8 cellular contexts compared by ENCODE assay signal in the genomic region with DNA sequence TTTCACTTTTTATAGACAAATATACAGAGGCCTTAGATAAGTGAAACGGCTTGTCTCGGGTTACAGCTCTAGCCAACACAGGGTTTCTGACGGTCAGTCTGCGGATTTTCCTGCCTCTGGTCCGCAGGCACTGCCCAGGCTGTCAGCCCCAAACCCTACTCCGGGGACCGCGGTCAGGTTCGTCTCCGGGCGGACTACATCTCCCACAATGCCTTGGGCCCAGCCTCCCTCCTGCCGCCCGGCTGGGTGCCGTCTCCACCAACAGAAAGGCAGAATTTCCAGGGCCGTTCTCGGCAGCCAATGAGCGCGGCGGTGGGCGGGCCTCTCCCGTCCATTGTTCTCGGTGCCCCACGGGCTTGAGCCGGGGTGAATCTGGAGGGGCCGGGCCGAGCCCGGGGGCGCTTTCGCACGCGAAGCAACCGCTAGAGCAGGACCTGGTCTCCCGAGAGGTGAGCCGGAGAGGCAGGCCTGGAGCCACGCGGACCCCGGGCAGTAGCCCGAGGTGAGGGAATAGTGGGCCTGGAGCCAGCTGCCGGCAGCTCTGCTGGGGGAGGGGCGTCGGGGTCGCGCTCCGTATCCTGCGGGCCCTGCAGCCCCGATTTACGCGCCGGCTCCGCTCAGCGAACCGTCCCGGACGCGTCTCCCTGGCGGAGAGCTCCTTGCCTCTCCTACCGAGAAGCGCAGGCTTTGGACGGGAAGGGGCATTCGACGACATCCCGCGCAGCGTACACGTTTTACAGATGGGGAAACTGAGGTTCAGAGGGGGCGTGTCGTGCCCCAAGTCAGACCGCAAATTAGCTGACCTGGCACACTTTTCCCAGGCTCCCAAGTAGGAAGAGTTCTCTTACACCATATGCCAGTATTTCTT. TPM values are rescaled to one million over a fixed set of nuclear protein-coding genes. Genes with fewer than 3 reads are reported as not detected.
DNase-seq lines count a peak whose midpoint lies in the region; ATAC-seq and TF ChIP-seq lines count a peak whose summit lies in the region.

Gene ZSCAN2 (plus strand): TSS at position 323 of the 868 bp plus-strand sequence. CDS start 2,919 bp downstream, outside the sequence.

- no peaks in the 10 kb centered on the region for H3K9me3 Mint-ChIP-seq in activated CD4-positive, alpha-beta T cell treated with anti-CD3 and anti-CD28 coated beads for 36 hours (ENCODE audit: low read depth)

- H3K4me3 ChIP-seq in choroid plexus epithelial cell (ENCODE audit: low read depth, low read length): peak within 1 kb of the TSS; percentile 99

- peak; percentile 98 for DNase-seq in Ammon's horn (ENCODE audit: low spot score)
- peak; percentile 97 for DNase-seq in GM19238 (ENCODE audit: insufficient read length, low spot score)
- peak; percentile 87 for DNase-seq in NCI-H510A (lab: John Stamatoyannopoulos, UW)
- peak; percentile 97 for DNase-seq in activated CD4-positive, alpha-beta T cell treated with anti-CD3 and anti-CD28 coated beads for 36 hours
- peak; percentile 94 for DNase-seq in choroid plexus epithelial cell (ENCODE audit: low read depth)
- peak; percentile 92 for DNase-seq in kidney glomerular epithelial cell (lab: John Stamatoyannopoulos, UW)
- peak; percentile 88 to 95 for DNase-seq in stimulated activated CD4-positive, alpha-beta T cell treated with anti-CD3 and anti-CD28 coated beads, Interleukin-15, amount 100 ng/mL, for 48 hours (ENCODE audit: low read depth in 2 of 2)

- ATAC-seq in HG03439 (IDR thresholded peaks at IDR 0.05; ENCODE audit: unreplicated experiment): peak; percentile 94
- peak; percentile 96 for ATAC-seq in activated CD4-positive, alpha-beta T cell treated with anti-CD3 and anti-CD28 coated beads for 36 hours

- POLR2A ChIA-PET in activated CD4-positive, alpha-beta T cell treated with anti-CD3 and anti-CD28 coated beads for 36 hours (lab: Charles Lee): interaction anchor here (0.6 to 1.1 kb wide), 4 partner anchors 9 to 327 kb away, joined by 3 to 4 read pairs (median 4); no protein-coding TSS in a partner anchor

- TF ChIP-seq CTCF in choroid plexus epithelial cell (conservative IDR thresholded peaks at IDR 0.05; ENCODE audit: low read depth, low read length): no peak

- peak within 1 kb of the TSS; percentile 82 for H3K4me3 Mint-ChIP-seq in activated CD4-positive, alpha-beta T cell treated with anti-CD3 and anti-CD28 coated beads for 36 hours

- intact Hi-C loops in activated CD4-positive, alpha-beta T cell treated with anti-CD3 and anti-CD28 coated beads for 36 hours (cut with DNase I, micrococcal nuclease): loop anchor here (1.0 to 5.0 kb wide), 8 partner anchors 30 to 379 kb away; partner anchors contain the start of genes WDR73 (in 2 of the 2), ZNF592 (in 2 of the 2) and SEC11A (in 1 of the 2)

- CTCF ChIA-PET in activated CD4-positive, alpha-beta T cell treated with anti-CD3 and anti-CD28 coated beads for 36 hours (lab: Charles Lee): interaction anchor here (0.6 to 4.2 kb wide), 11 partner anchors 8 to 278 kb away, joined by 3 to 17 read pairs (median 3); no protein-coding TSS in a partner anchor

- peak within 1 kb of the TSS; percentile 58 for H3K27ac Mint-ChIP-seq in activated CD4-positive, alpha-beta T cell treated with anti-CD3 and anti-CD28 coated beads for 36 hours

- peaks cover 11% of the 10 kb centered on the region for H3K36me3 Mint-ChIP-seq in activated CD4-positive, alpha-beta T cell treated with anti-CD3 and anti-CD28 coated beads for 36 hours (ENCODE audit: low read depth)

- H3K27me3 Mint-ChIP-seq in activated CD4-positive, alpha-beta T cell treated with anti-CD3 and anti-CD28 coated beads for 36 hours: no peaks in the 10 kb centered on the region

- peaks cover 64% of the 10 kb centered on the region for H3K4me1 Mint-ChIP-seq in activated CD4-positive, alpha-beta T cell treated with anti-CD3 and anti-CD28 coated beads for 36 hours

RNA-seq across cellular contexts. Expression of gene ZSCAN2, which starts in this region (rescaled TPM):
- 1 to 10 TPM; 5.1 to 5.4 TPM for total RNA-seq in activated CD4-positive, alpha-beta T cell treated with anti-CD3 and anti-CD28 coated beads for 36 hours

Comparison
In these comparisons a context has a peak if more than half of its experiments do, and no peak if none do; other contexts are left out.
1. Peak in every context shown above with its lines: DNase-seq, ATAC-seq and H3K4me3 ChIP-seq.